In genomic region chr9:128729302-128729701, GRCh38 we compare ENCODE assay signal across 23 cellular contexts. TPM values are rescaled to one million over a fixed set of nuclear protein-coding genes. Genes with fewer than 3 reads are reported as not detected.
DNase-seq lines count a peak whose midpoint lies in the region; ATAC-seq and TF ChIP-seq lines count a peak whose summit lies in the region.
"Had no signal": no experiment of that assay in that cellular context is flagged by ENCODE, and none has a peak within 500 bp of the region (broad histone marks: within the 10 kb centered on the region; RNA-seq: fewer than 3 reads in every experiment).

No MANE protein-coding gene starts in this region.

- H3K9me3 ChIP-seq in NT2/D1 (ENCODE audit: insufficient read depth, low read length) (no peaks in the 10 kb centered on the region), iPS-15b (ENCODE audit: control insufficient read depth, insufficient read depth, low read length) (no peaks in the 10 kb centered on the region), hepatocyte (ENCODE audit: low read depth) (no peaks in the 10 kb centered on the region)
- H3K9me3 ChIP-seq: ascending aorta, suprapubic skin had no signal

- no peaks in the 10 kb centered on the region for H3K9me2 ChIP-seq in hepatocyte (replicated peaks; ENCODE audit: insufficient read depth)

- DNase-seq in DMS79 (lab: John Stamatoyannopoulos, UW) (peak; percentile 1), DMS79 treated with DMSO at 0.1 percent for 48 hours (lab: John Stamatoyannopoulos, UW) (no peak), DMS 273 (lab: John Stamatoyannopoulos, UW; ENCODE audit: unreplicated experiment) (peak; percentile 87), NT2/D1 (ENCODE audit: low read depth, low spot score) (no peak), occipital lobe (lab: John Stamatoyannopoulos, UW) (no peak), hepatocyte (ENCODE audit: low spot score) (no peak)
- DNase-seq: activated CD4-positive, alpha-beta T cell treated with anti-CD3 and anti-CD28 coated beads, Interleukin-2, amount 10 ng/mL, durations not matched to agents 24 days and 14 days; activated naive CD8-positive, alpha-beta T cell treated with anti-CD3 and anti-CD28 coated beads for 36 hours; head of caudate nucleus; Karpas-422; left colon; NCI-H446 treated with DMSO at 0.1 percent for 48 hours; T-helper 2 cell had no signal

- H3K36me3 ChIP-seq in NT2/D1 (ENCODE audit: insufficient read depth, insufficient read length, low read length) (peaks cover 33% of the 10 kb centered on the region), iPS-15b (ENCODE audit: control insufficient read depth, insufficient read depth, low read length) (no peaks in the 10 kb centered on the region), hepatocyte (replicated peaks; ENCODE audit: insufficient read depth, low read depth) (no peaks in the 10 kb centered on the region)

- TF ChIP-seq CTCF in hepatocyte (IDR thresholded peaks at IDR 0.05; ENCODE audit: poor library complexity): no peak

- peak overlapping the region; percentile 29 for H3K9ac ChIP-seq in NT2/D1 (ENCODE audit: insufficient read length, low read depth)
- H3K9ac ChIP-seq in iPS-15b (ENCODE audit: low read depth, low read length): peak overlapping the region; percentile 5

- H2AFZ ChIP-seq in hepatocyte: no peak overlapping the region

- no peaks in the 10 kb centered on the region for H4K20me1 ChIP-seq in hepatocyte (ENCODE audit: insufficient read depth, poor library complexity, severe bottlenecking)

- WGBS in hepatocyte (ENCODE audit: low lambda C conversion rate, missing lambda C conversion rate): 79% methylated on average over 5 of the region's 5 CpGs

- no peaks in the 10 kb centered on the region for H3K79me2 ChIP-seq in hepatocyte

- H3K4me1 ChIP-seq in NT2/D1 (ENCODE audit: insufficient read depth, insufficient read length) (peaks cover 10% of the 10 kb centered on the region), iPS-15b (ENCODE audit: control insufficient read depth, insufficient read depth, low read length) (no peaks in the 10 kb centered on the region), hepatocyte (ENCODE audit: insufficient read depth) (peaks cover 4% of the 10 kb centered on the region)
- H3K4me1 ChIP-seq: ascending aorta had no signal

- ATAC-seq in GM19467 (IDR thresholded peaks at IDR 0.05; ENCODE audit: unreplicated experiment): no peak
- ATAC-seq: GM12878; HCT116; left colon; stimulated activated memory B cell treated with anti-CD40 and anti-IgM and Interleukin-4, amounts not matched to agents 10 μg/mL and 1 μg/mL and 100 μg/mL, for 72 hours had no signal

- H3K27me3 ChIP-seq in NT2/D1 (ENCODE audit: insufficient read depth, insufficient read length) (no peaks in the 10 kb centered on the region), iPS-15b (ENCODE audit: control insufficient read depth, insufficient read depth, low read length) (no peaks in the 10 kb centered on the region), hepatocyte (no peaks in the 10 kb centered on the region)
- H3K27me3 ChIP-seq: ascending aorta, dorsolateral prefrontal cortex, suprapubic skin had no signal

- H3K27ac ChIP-seq in hepatocyte: no peak overlapping the region
- H3K27ac ChIP-seq: 22Rv1, ascending aorta, skin epidermis, suprapubic skin had no signal

- no peak overlapping the region for H3K4me3 ChIP-seq in NT2/D1 (ENCODE audit: insufficient read length, low read depth)
- no peak overlapping the region for H3K4me3 ChIP-seq in iPS-15b (ENCODE audit: low read depth, low read length)
- no peak overlapping the region for H3K4me3 ChIP-seq in hepatocyte
- H3K4me3 ChIP-seq: ascending aorta, dorsolateral prefrontal cortex, GM12878, skin epidermis, suprapubic skin had no signal

- H3K4me2 ChIP-seq in hepatocyte: no peak overlapping the region

RNA-seq across cellular contexts. Expression of gene ZDHHC12, which starts 5.4 kb away (rescaled TPM):
- 0.94 TPM for total RNA-seq in occipital lobe
- total RNA-seq in hepatocyte: 26.2 and 33.5 TPM in 2 replicates
- polyA plus RNA-seq in hepatocyte: 76.3 and 84.9 TPM in 2 replicates

RNA-seq across cellular contexts. Expression of gene PKN3, which starts 27.0 kb away (rescaled TPM):
- total RNA-seq in occipital lobe (0.31 TPM), hepatocyte (4.0 and 4.5 TPM in 2 replicates)
- polyA plus RNA-seq in hepatocyte: 3.7 and 9.4 TPM in 2 replicates

RNA-seq across cellular contexts. Expression of gene SET, which starts 40.3 kb away (rescaled TPM):
- total RNA-seq in occipital lobe (849 TPM), hepatocyte (343 and 416 TPM in 2 replicates)
- polyA plus RNA-seq in hepatocyte: 213 and 217 TPM in 2 replicates

RNA-seq across cellular contexts. Expression of gene ZER1, which starts 42.4 kb away (rescaled TPM):
- total RNA-seq in occipital lobe: 26.8 TPM
- 26.0 and 38.9 TPM in 2 replicates for total RNA-seq in hepatocyte
- 24.4 and 25.1 TPM in 2 replicates for polyA plus RNA-seq in hepatocyte

RNA-seq across cellular contexts. Expression of gene TBC1D13, which starts 57.8 kb away (rescaled TPM):
- total RNA-seq in occipital lobe (7.5 TPM), hepatocyte (21.4 and 39.3 TPM in 2 replicates)
- polyA plus RNA-seq in hepatocyte: 20.4 and 25.2 TPM in 2 replicates

Comparison
In these comparisons a context has a peak if more than half of its experiments do, and no peak if none do; other contexts are left out.
1. DNase-seq: peak in DMS79 (single experiment) and DMS 273 (single experiment); none in DMS79 treated with DMSO at 0.1 percent for 48 hours (single experiment), NT2/D1 (single experiment), occipital lobe (single experiment) and hepatocyte (single experiment).
2. RNA of gene ZDHHC12, which starts 5.4 kb away (total RNA-seq): 26.2 to 33.5 TPM in hepatocyte; 0.94 TPM in occipital lobe (single experiment); every median in the first group is over 10 times any median in the second.